ENCODE assay signal across 17 cellular contexts in the genomic region with DNA sequence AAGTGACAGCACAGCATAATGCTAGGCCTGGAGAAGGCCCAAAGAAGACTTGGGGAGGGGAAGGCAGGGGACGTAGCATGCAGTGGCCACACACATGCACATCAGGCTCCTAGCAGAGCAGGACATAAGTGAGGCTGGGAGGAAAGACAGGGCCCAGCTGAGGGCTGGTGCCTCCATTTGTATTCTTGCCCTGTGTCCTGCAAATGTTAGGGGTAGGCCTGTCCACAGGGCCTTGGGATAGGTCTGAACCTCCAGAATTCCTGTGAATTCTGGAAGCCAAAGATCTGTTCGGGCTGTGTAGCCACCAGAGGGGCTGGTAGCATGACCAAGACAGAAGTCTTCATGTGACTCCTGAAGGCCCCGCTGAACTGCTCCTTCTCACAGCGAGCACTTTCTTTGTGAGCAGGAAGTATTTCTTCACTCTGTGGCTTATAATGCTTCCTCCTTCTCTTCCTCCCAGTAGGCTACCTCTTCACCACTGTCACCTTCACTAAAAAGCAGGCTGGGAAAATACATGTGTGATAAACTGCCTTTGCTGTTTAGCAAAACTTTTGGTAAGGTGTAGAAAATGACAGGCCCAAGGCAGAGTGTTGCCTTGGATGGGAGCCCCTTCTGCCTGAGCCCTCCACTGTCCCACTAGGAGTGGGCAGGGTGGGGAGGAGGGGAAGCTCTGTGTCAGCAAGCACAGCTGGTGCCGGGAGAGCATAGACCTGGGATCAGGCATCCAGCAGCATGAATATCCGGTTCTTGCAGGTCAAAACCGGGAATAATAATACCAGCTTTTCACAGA. TPM values are rescaled to one million over a fixed set of nuclear protein-coding genes. Genes with fewer than 3 reads are reported as not detected.
A peak's percentile ranks its signal among the peaks of the same experiment; 100 is the strongest.
DNase-seq lines count a peak whose midpoint lies in the region; ATAC-seq, FAIRE-seq and TF ChIP-seq lines count a peak whose summit lies in the region.
"Had no signal": no experiment of that assay in that cellular context is flagged by ENCODE, and none has a peak within 500 bp of the region (broad histone marks: within the 10 kb centered on the region; RNA-seq: fewer than 3 reads in every experiment).

No MANE protein-coding gene starts in this region.

- peaks cover 25% of the 10 kb centered on the region for H3K4me1 Mint-ChIP-seq in activated T-cell treated with anti-CD3 and anti-CD28 coated beads, Interleukin-2, amount 50 U/mL, for 24 hours (ENCODE audit: low read depth)
- peaks cover 15% of the 10 kb centered on the region for H3K4me1 Mint-ChIP-seq in activated naive CD8-positive, alpha-beta T cell treated with anti-CD3 and anti-CD28 coated beads, Interleukin-2, amount 50 U/mL, for 24 hours

- H3K4me3 ChIP-seq in NB4 (ENCODE audit: low read depth, low read length) (peak overlapping the region; percentile 13), gastrocnemius medialis (no peak overlapping the region), Peyer's patch (no peak overlapping the region), small intestine (ENCODE audit: low read depth in 1 of 2, low read length in 2 of 2) (no peak overlapping the region)
- H3K4me3 ChIP-seq: adrenal gland, GM12878, pancreas, transverse colon had no signal

- H3K9me3 Mint-ChIP-seq in activated T-cell treated with anti-CD3 and anti-CD28 coated beads, Interleukin-2, amount 50 U/mL, for 24 hours = peaks cover 4% of the 10 kb centered on the region
- H3K9me3 Mint-ChIP-seq in activated naive CD8-positive, alpha-beta T cell treated with anti-CD3 and anti-CD28 coated beads, Interleukin-2, amount 50 U/mL, for 24 hours = peaks cover 4% of the 10 kb centered on the region

- H3K27me3 ChIP-seq in gastrocnemius medialis (no peaks in the 10 kb centered on the region), Peyer's patch (no peaks in the 10 kb centered on the region), small intestine (ENCODE audit: control insufficient read depth in 2 of 2, insufficient read depth in 2 of 2, low read length in 2 of 2) (no peaks in the 10 kb centered on the region)
- H3K27me3 ChIP-seq: adrenal gland, pancreas, transverse colon had no signal

- FAIRE-seq in small intestine (lab: Jason Lieb, UNC) = no peak
- FAIRE-seq: GM12878, pancreas had no signal

- no peaks in the 10 kb centered on the region for H3K27me3 Mint-ChIP-seq in activated T-cell treated with anti-CD3 and anti-CD28 coated beads, Interleukin-2, amount 50 U/mL, for 24 hours
- no peaks in the 10 kb centered on the region for H3K27me3 Mint-ChIP-seq in activated naive CD8-positive, alpha-beta T cell treated with anti-CD3 and anti-CD28 coated beads, Interleukin-2, amount 50 U/mL, for 24 hours

- ATAC-seq in activated naive CD8-positive, alpha-beta T cell treated with anti-CD3 and anti-CD28 coated beads, Interleukin-2, amount 50 U/mL, for 24 hours = no peak
- no peak for ATAC-seq in gastrocnemius medialis
- no peak for ATAC-seq in GM21717 (IDR thresholded peaks at IDR 0.05; ENCODE audit: unreplicated experiment)
- ATAC-seq: GM12878, SK-N-SH treated with all-trans-retinoic acid at 6 μM for 48 hours had no signal

- peak; percentile 9 for TF ChIP-seq POLR2A in NB4 (IDR thresholded peaks at IDR 0.05; ENCODE audit: extremely low read depth, insufficient read length)
- TF ChIP-seq POLR2A in gastrocnemius medialis (IDR thresholded peaks at IDR 0.05) = no peak
- TF ChIP-seq POLR2A in Peyer's patch (IDR thresholded peaks at IDR 0.05) = no peak

- no peak for TF ChIP-seq CTCF in NB4 (IDR thresholded peaks at IDR 0.05; ENCODE audit: low read depth, low read length)
- TF ChIP-seq CTCF in gastrocnemius medialis (IDR thresholded peaks at IDR 0.05 in 4 of 5, conservative IDR thresholded peaks at IDR 0.05 in 1 of 5) = no peak
- TF ChIP-seq CTCF in Peyer's patch (IDR thresholded peaks at IDR 0.05) = no peak

- intact Hi-C loops in gastrocnemius medialis (cut with DNase I; ENCODE audit: low total_unique reads) = loop anchor here (10.0 kb wide), 1 partner anchor 1396 kb away; no protein-coding TSS in a partner anchor

- H3K27ac ChIP-seq in gastrocnemius medialis (peak overlapping the region; percentile 91 to 96 (median 94)), Peyer's patch (no peak overlapping the region), small intestine (ENCODE audit: low read depth in 1 of 2, low read length in 1 of 2) (no peak overlapping the region)
- H3K27ac ChIP-seq: adrenal gland, pancreas, transverse colon had no signal

- H3K36me3 ChIP-seq in gastrocnemius medialis (no peaks in the 10 kb centered on the region), Peyer's patch (no peaks in the 10 kb centered on the region), small intestine (ENCODE audit: control insufficient read depth in 2 of 2, insufficient read depth in 2 of 2, low read length in 2 of 2) (no peaks in the 10 kb centered on the region)
- H3K36me3 ChIP-seq: adrenal gland, pancreas, transverse colon had no signal

- no peak for DNase-seq in activated T-cell treated with anti-CD3 and anti-CD28 coated beads, Interleukin-2, amount 50 U/mL, for 24 hours
- DNase-seq in activated T-cell treated with anti-CD3 and anti-CD28 coated beads, Interleukin-2, amount 50 U/mL, for 1 hour = no peak
- DNase-seq in NB4 (ENCODE audit: low read depth) (peak; percentile 90), gastrocnemius medialis (no peak), Peyer's patch (no peak), small intestine (no peak)
- DNase-seq in activated naive CD8-positive, alpha-beta T cell treated with anti-CD3 and anti-CD28 coated beads, Interleukin-2, amount 50 U/mL, for 24 hours = no peak
- DNase-seq: cortex of kidney, DMS79 treated with DMSO at 0.1 percent for 48 hours, mesenchymal stem cell, NCI-H1694 treated with DMSO at 0.1 percent for 48 hours, transverse colon had no signal

- 59 to 70% (median 68%) methylated on average over 6 to 7 of the region's 7 CpGs for WGBS in small intestine, 3 donors

- H3K4me1 ChIP-seq in gastrocnemius medialis (peaks cover 42 to 80% of the 10 kb centered on the region in 2 donors), Peyer's patch (no peaks in the 10 kb centered on the region), small intestine (ENCODE audit: control insufficient read depth in 2 of 2, insufficient read depth in 1 of 2, low read depth in 1 of 2, low read length in 1 of 2) (no peaks in the 10 kb centered on the region)
- H3K4me1 ChIP-seq: adrenal gland had no signal

- H3K9me3 ChIP-seq in gastrocnemius medialis (no peaks in the 10 kb centered on the region), Peyer's patch (no peaks in the 10 kb centered on the region), small intestine (ENCODE audit: control insufficient read depth, low read depth) (no peaks in the 10 kb centered on the region)
- H3K9me3 ChIP-seq: adrenal gland, pancreas, transverse colon had no signal

- no peaks in the 10 kb centered on the region for H3K36me3 Mint-ChIP-seq in activated T-cell treated with anti-CD3 and anti-CD28 coated beads, Interleukin-2, amount 50 U/mL, for 24 hours (ENCODE audit: low read depth)
- peaks cover 1% of the 10 kb centered on the region for H3K36me3 Mint-ChIP-seq in activated naive CD8-positive, alpha-beta T cell treated with anti-CD3 and anti-CD28 coated beads, Interleukin-2, amount 50 U/mL, for 24 hours (ENCODE audit: low read depth)

- peak overlapping the region; percentile 44 for H3K27ac Mint-ChIP-seq in activated T-cell treated with anti-CD3 and anti-CD28 coated beads, Interleukin-2, amount 50 U/mL, for 24 hours
- peak overlapping the region; percentile 39 for H3K27ac Mint-ChIP-seq in activated naive CD8-positive, alpha-beta T cell treated with anti-CD3 and anti-CD28 coated beads, Interleukin-2, amount 50 U/mL, for 24 hours

- in situ Hi-C loops in gastrocnemius medialis (cut with MboI; ENCODE audit: low sequenced_read_pairs in 4 of 4) = no loop called here

- H3K4me3 Mint-ChIP-seq in activated T-cell treated with anti-CD3 and anti-CD28 coated beads, Interleukin-2, amount 50 U/mL, for 24 hours = no peak overlapping the region
- no peak overlapping the region for H3K4me3 Mint-ChIP-seq in activated naive CD8-positive, alpha-beta T cell treated with anti-CD3 and anti-CD28 coated beads, Interleukin-2, amount 50 U/mL, for 24 hours

RNA-seq across cellular contexts. Expression of a gene that starts 8.4 kb away (rescaled TPM):
- total RNA-seq in gastrocnemius medialis (under 1 TPM in 2 of 4 donors, not detected in 2; 0.52 to 0.97 TPM), Peyer's patch (not detected)
- polyA plus RNA-seq in small intestine = under 1 TPM in 1 of 3 donors, not detected in 2; 0.07 TPM
- total RNA-seq: adrenal gland, GM12878, transverse colon had no signal
- polyA plus RNA-seq: GM12878 had no signal

Comparison
In these comparisons a context has a peak if more than half of its experiments do, and no peak if none do; other contexts are left out.
1. H3K27ac ChIP-seq: peak in gastrocnemius medialis (4 of 4); none in Peyer's patch (0 of 4) and small intestine (0 of 2).